Comparison of ENCODE assay signal across 2 cellular contexts in genomic region chr10:44980309-44981171, GRCh38.
TF ChIP-seq lines count a peak whose summit lies in the region.

No MANE protein-coding gene starts in this region.

TF ChIP-seq in HEK293, 187 proteins besides CTCF, POLR2A, EP300 and RAD21:
- peak; percentile 82 for TF ChIP-seq EGR2 (tag by site-specific recombination; IDR thresholded peaks at IDR 0.05; ENCODE audit: low read depth)
- no peak for TF ChIP-seq IKZF3 (tag by site-specific recombination; IDR thresholded peaks at IDR 0.05)
- no peak for TF ChIP-seq ATF2 (tag by site-specific recombination; IDR thresholded peaks at IDR 0.05; ENCODE audit: low read depth)
- no peak for TF ChIP-seq ZFP41 (tag by site-specific recombination; IDR thresholded peaks at IDR 0.05; ENCODE audit: borderline replicate concordance)
- peak; percentile 77 for TF ChIP-seq ZFHX2 (tag by site-specific recombination; conservative IDR thresholded peaks at IDR 0.05)
- TF ChIP-seq BCL11A (tag by site-specific recombination; IDR thresholded peaks at IDR 0.05; ENCODE audit: low read depth), result no peak
- TF ChIP-seq ZBTB17 (tag by site-specific recombination; IDR thresholded peaks at IDR 0.05), result no peak
- no peak for TF ChIP-seq ZXDB (tag by site-specific recombination; IDR thresholded peaks at IDR 0.05)
- TF ChIP-seq ZNF155 (tag by site-specific recombination; IDR thresholded peaks at IDR 0.05), result no peak
- no peak for TF ChIP-seq ZBTB10 (tag by site-specific recombination; IDR thresholded peaks at IDR 0.05)
- TF ChIP-seq PBX3 (CRISPR knock-in tag; IDR thresholded peaks at IDR 0.05), result no peak
- no peak for TF ChIP-seq ZNF777 (tag by site-specific recombination; IDR thresholded peaks at IDR 0.05; ENCODE audit: borderline replicate concordance)
- TF ChIP-seq ZNF473 (tag by site-specific recombination; IDR thresholded peaks at IDR 0.05), result no peak
- TF ChIP-seq ZNF600 (tag by site-specific recombination; IDR thresholded peaks at IDR 0.05), result no peak
- no peak for TF ChIP-seq ZNF658 (tag by site-specific recombination; IDR thresholded peaks at IDR 0.05)
TF ChIP-seq in HEK293: peak in this region for 2.

TF ChIP-seq in GM12878, 131 proteins besides CTCF, POLR2A, EP300 and RAD21 (continues in another document):
- no peak for TF ChIP-seq NR2C2 (IDR thresholded peaks at IDR 0.05; ENCODE audit: borderline replicate concordance, control insufficient read depth, insufficient read length, low read depth)
- TF ChIP-seq KAT2A (conservative IDR thresholded peaks at IDR 0.05; ENCODE audit: control insufficient read depth, low read depth, low read length), result no peak
- no peak for TF ChIP-seq ZBED1 (IDR thresholded peaks at IDR 0.05; ENCODE audit: borderline replicate concordance)
- no peak for TF ChIP-seq YY1 (IDR thresholded peaks at IDR 0.05; ENCODE audit: low read depth, low read length)
- no peak for TF ChIP-seq E2F8 (IDR thresholded peaks at IDR 0.05; ENCODE audit: low read depth, partially characterized antibody)
- TF ChIP-seq IRF3 (IDR thresholded peaks at IDR 0.05), result no peak
- no peak for TF ChIP-seq ZBTB40 (IDR thresholded peaks at IDR 0.05; ENCODE audit: borderline replicate concordance)
- TF ChIP-seq SKIL (IDR thresholded peaks at IDR 0.05; ENCODE audit: low read depth, poor library complexity, severe bottlenecking), result no peak
- no peak for TF ChIP-seq SMAD1 (IDR thresholded peaks at IDR 0.05; ENCODE audit: low read depth, partially characterized antibody)
- TF ChIP-seq GABPA (IDR thresholded peaks at IDR 0.05; ENCODE audit: low read depth), result no peak
- peak; percentile 19; the same call in 1 of the 2 replicates for TF ChIP-seq RELB (IDR thresholded peaks at IDR 0.05; ENCODE audit: low read depth)
- TF ChIP-seq USF1 (IDR thresholded peaks at IDR 0.05; ENCODE audit: borderline replicate concordance, extremely low read length, insufficient read depth, low read depth, low read length), result no peak
- TF ChIP-seq RB1 (IDR thresholded peaks at IDR 0.05; ENCODE audit: borderline replicate concordance), result no peak
- TF ChIP-seq CHD1 (IDR thresholded peaks at IDR 0.05; ENCODE audit: low read depth, low read length), result no peak
- TF ChIP-seq MEF2B (IDR thresholded peaks at IDR 0.05; ENCODE audit: partially characterized antibody, poor library complexity, severe bottlenecking), result no peak
- TF ChIP-seq MLLT1 (IDR thresholded peaks at IDR 0.05), result no peak
- no peak for TF ChIP-seq BCLAF1 (IDR thresholded peaks at IDR 0.05)
- TF ChIP-seq IKZF1 (conservative IDR thresholded peaks at IDR 0.05), result no peak
- no peak for TF ChIP-seq ZBTB11 (CRISPR knock-in tag; IDR thresholded peaks at IDR 0.05)
- peak in 1 of 2 experiments; percentile 44; a peak in 1 of 3 replicates for TF ChIP-seq EGR1 (IDR thresholded peaks at IDR 0.05; ENCODE audit: borderline replicate concordance in 1 of 2, low read depth in 2 of 2, low read length in 2 of 2)
- TF ChIP-seq FOXK2 (IDR thresholded peaks at IDR 0.05), result peak; percentile 56
- no peak for TF ChIP-seq ZNF207 (IDR thresholded peaks at IDR 0.05; ENCODE audit: borderline replicate concordance)
- no peak for TF ChIP-seq EED (IDR thresholded peaks at IDR 0.05; ENCODE audit: low read depth)
- no peak for TF ChIP-seq ZSCAN29 (IDR thresholded peaks at IDR 0.05)
- TF ChIP-seq FOS (IDR thresholded peaks at IDR 0.05; ENCODE audit: borderline replicate concordance, extremely low read depth, insufficient read length), result no peak
- peak in 1 of 2 experiments; percentile 35; a peak in 1 of 4 replicates for TF ChIP-seq BHLHE40 (IDR thresholded peaks at IDR 0.05; ENCODE audit: borderline replicate concordance in 1 of 2, low read depth in 2 of 2, low read length in 1 of 2)
- TF ChIP-seq BACH1 (IDR thresholded peaks at IDR 0.05; ENCODE audit: borderline replicate concordance), result no peak
- no peak for TF ChIP-seq BMI1 (IDR thresholded peaks at IDR 0.05; ENCODE audit: borderline replicate concordance)
- TF ChIP-seq RCOR1 (conservative IDR thresholded peaks at IDR 0.05; ENCODE audit: low read depth, low read length), result no peak
